ENCODE assay signal across 14 cellular contexts in the genomic region with DNA sequence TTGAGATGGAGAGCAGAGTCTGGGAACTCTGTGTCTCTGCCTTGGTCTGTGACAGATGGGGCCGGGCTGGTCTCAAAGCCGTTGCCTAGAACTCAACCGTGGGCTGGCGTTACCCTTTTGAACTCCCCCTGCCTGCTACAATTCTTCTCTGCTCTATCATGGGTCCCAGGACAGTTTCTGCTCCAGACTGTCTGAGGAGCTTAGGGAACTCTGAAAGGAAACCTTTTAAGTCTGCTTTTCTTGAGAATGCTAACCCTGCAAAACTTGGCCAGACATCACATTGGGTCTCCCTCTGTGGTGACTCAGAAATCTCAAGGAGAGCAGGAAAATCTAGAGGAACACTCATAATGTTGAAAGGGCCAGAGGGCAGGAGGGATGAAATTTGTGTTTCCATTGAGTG.
DNase-seq lines count a peak whose midpoint lies in the region; FAIRE-seq and TF ChIP-seq lines count a peak whose summit lies in the region.
"Had no signal": no experiment of that assay in that cellular context is flagged by ENCODE, and none has a peak within 500 bp of the region (broad histone marks: within the 10 kb centered on the region; RNA-seq: fewer than 3 reads in every experiment).

No MANE protein-coding gene starts in this region.

- H3K9me3 ChIP-seq in SK-N-SH (no peaks in the 10 kb centered on the region), endothelial cell of umbilical vein (replicated peaks; ENCODE audit: control insufficient read depth, insufficient read depth, low read length) (no peaks in the 10 kb centered on the region), tibial artery (no peaks in the 10 kb centered on the region), small intestine (ENCODE audit: control insufficient read depth, low read depth) (no peaks in the 10 kb centered on the region)

- peak overlapping the region; percentile 22; the same call in 1 of the 2 replicates for H3K4me2 ChIP-seq in SK-N-SH
- H3K4me2 ChIP-seq in endothelial cell of umbilical vein (ENCODE audit: insufficient read depth, low read length), result no peak overlapping the region

- H3K4me1 ChIP-seq in SK-N-SH (ENCODE audit: control insufficient read depth in 1 of 2, insufficient read depth in 2 of 2, low read depth in 1 of 2, low read length in 1 of 2) (peaks cover 0 to 9% of the 10 kb centered on the region in 2 experiments; a peak in 2 of 4 replicates), endothelial cell of umbilical vein (ENCODE audit: control insufficient read depth, extremely low read depth, insufficient read depth, low read length) (peaks cover 19% of the 10 kb centered on the region), tibial artery (peaks cover 0 to 62% (median 46%) of the 10 kb centered on the region in 4 donors), small intestine (ENCODE audit: control insufficient read depth in 2 of 2, insufficient read depth in 1 of 2, low read depth in 1 of 2, low read length in 1 of 2) (peaks cover 9 to 14% of the 10 kb centered on the region in 2 donors)

- no TSS peak for BruUV-seq in endothelial cell of umbilical vein (replicated peaks; lab: Mats Ljungman, UMichigan)

- TF ChIP-seq CTCF in SK-N-SH (IDR thresholded peaks at IDR 0.05) (no peak), endothelial cell of umbilical vein (IDR thresholded peaks at IDR 0.05; ENCODE audit: extremely low read depth in 1 of 2, insufficient read depth in 1 of 2, low read depth in 1 of 2, low read length in 2 of 2) (no peak), tibial artery (IDR thresholded peaks at IDR 0.05) (no peak)

- no peak overlapping the region for H3K4me3 ChIP-seq in SK-N-SH (ENCODE audit: low read depth in 2 of 2, low read length in 1 of 2)
- no peak overlapping the region for H3K4me3 ChIP-seq in endothelial cell of umbilical vein (replicated peaks in 1 of 3; ENCODE audit: insufficient read depth in 1 of 3, low read depth in 1 of 3, low read length in 3 of 3)
- no peak overlapping the region for H3K4me3 ChIP-seq in tibial artery
- H3K4me3 ChIP-seq in small intestine (ENCODE audit: low read depth in 1 of 2, low read length in 2 of 2), result no peak overlapping the region

- H3K79me2 ChIP-seq in SK-N-SH (ENCODE audit: insufficient read depth) (no peaks in the 10 kb centered on the region), endothelial cell of umbilical vein (ENCODE audit: control insufficient read depth, insufficient read depth, low read length) (no peaks in the 10 kb centered on the region)

- H3K27ac ChIP-seq in SK-N-SH (ENCODE audit: low read depth in 2 of 2, low read length in 1 of 2) (peak overlapping the region in 1 of 2 experiments; percentile 62; a peak in 2 of 4 replicates), endothelial cell of umbilical vein (ENCODE audit: insufficient read depth, low read depth, low read length) (no peak overlapping the region), tibial artery (peak overlapping the region; percentile 70 to 81), small intestine (ENCODE audit: low read depth in 1 of 2, low read length in 1 of 2) (peak overlapping the region in 1 of 2 donors; percentile 34)

- H3K9me2 ChIP-seq in SK-N-SH, result no peaks in the 10 kb centered on the region

- no peak for TF ChIP-seq POLR2A in endothelial cell of umbilical vein (IDR thresholded peaks at IDR 0.05; ENCODE audit: low read depth, low read length)

- H3K36me3 ChIP-seq in SK-N-SH (replicated peaks in 1 of 2; ENCODE audit: control insufficient read depth in 1 of 2, insufficient read depth in 2 of 2, low read length in 1 of 2) (no peaks in the 10 kb centered on the region), endothelial cell of umbilical vein (ENCODE audit: control insufficient read depth in 2 of 2, extremely low read depth in 1 of 2, insufficient read depth in 2 of 2, low read length in 2 of 2) (no peaks in the 10 kb centered on the region), tibial artery (no peaks in the 10 kb centered on the region), small intestine (ENCODE audit: control insufficient read depth in 2 of 2, insufficient read depth in 2 of 2, low read length in 2 of 2) (no peaks in the 10 kb centered on the region)

- no peak for FAIRE-seq in endothelial cell of umbilical vein (lab: Jason Lieb, UNC)
- no peak for FAIRE-seq in small intestine (lab: Jason Lieb, UNC)
- FAIRE-seq: endometrium had no signal

- H3F3A ChIP-seq in SK-N-SH (replicated peaks; ENCODE audit: insufficient read depth), result peaks cover 35% of the 10 kb centered on the region

- H4K20me1 ChIP-seq in SK-N-SH (ENCODE audit: insufficient read depth), result no peaks in the 10 kb centered on the region
- H4K20me1 ChIP-seq in endothelial cell of umbilical vein (replicated peaks; ENCODE audit: control insufficient read depth, extremely low read depth, insufficient read depth, low read length), result no peaks in the 10 kb centered on the region

- no peak for TF ChIP-seq EP300 in SK-N-SH (IDR thresholded peaks at IDR 0.05; ENCODE audit: borderline replicate concordance in 1 of 2, low read depth in 1 of 2, low read length in 1 of 2)

- CTCF ChIA-PET in SK-N-SH (lab: Yijun Ruan, JAX) (interaction anchor here (1.1 kb wide), 1 partner anchor 64 kb away, joined by 3 read pairs; no protein-coding TSS in a partner anchor), endothelial cell of umbilical vein (lab: Charles Lee) (interaction anchor here (1.0 to 1.4 kb wide), 3 partner anchors 136 to 184 kb away, joined by 3 to 4 read pairs (median 3); no protein-coding TSS in a partner anchor)

- TF ChIP-seq RAD21 in SK-N-SH (IDR thresholded peaks at IDR 0.05; ENCODE audit: low read length), result no peak

- H3K9me1 ChIP-seq in endothelial cell of umbilical vein (replicated peaks; ENCODE audit: control insufficient read depth, extremely low read depth, insufficient read depth, low read length), result no peaks in the 10 kb centered on the region

- DNase-seq in SK-N-SH (no peak), endothelial cell of umbilical vein (ENCODE audit: low read depth, low spot score) (peak; percentile 72), kidney tubule cell (ENCODE audit: low spot score) (peak; percentile 26), tibial artery (peak in 1 of 2 donors; percentile 66), NCI-H1105 (lab: John Stamatoyannopoulos, UW) (no peak), small intestine (no peak), HT-29 (ENCODE audit: low spot score) (no peak)
- DNase-seq: activated CD4-positive, alpha-beta T cell treated with anti-CD3 and anti-CD28 coated beads, Interleukin-2, amount 50 U/mL, for 4 hours; activated naive CD4-positive, alpha-beta T cell treated with anti-CD3 and anti-CD28 coated beads, Interleukin-2, amount 50 U/mL, for 16 hours; GOT3; NCI-H1694 treated with DMSO at 0.1 percent for 48 hours; occipital lobe; stimulated activated CD4-positive, alpha-beta T cell treated with anti-CD3 and anti-CD28 coated beads, Interleukin-4, amount 100 ng/mL, for 4 hours had no signal

- dilution Hi-C loops in endothelial cell of umbilical vein (cut with MboI; ENCODE audit: extremely low pct_ligation_motif_present, low sequenced_read_pairs), result no loop called here

- POLR2A ChIA-PET in SK-N-SH (lab: Yijun Ruan, JAX) (no interaction called here), endothelial cell of umbilical vein (lab: Charles Lee) (no interaction called here)

- no peaks in the 10 kb centered on the region for H3K27me3 ChIP-seq in SK-N-SH (ENCODE audit: insufficient read depth)
- no peaks in the 10 kb centered on the region for H3K27me3 ChIP-seq in endothelial cell of umbilical vein (ENCODE audit: control insufficient read depth in 2 of 2, insufficient read depth in 2 of 2, low read length in 2 of 2)
- no peaks in the 10 kb centered on the region for H3K27me3 ChIP-seq in tibial artery
- H3K27me3 ChIP-seq in small intestine (ENCODE audit: control insufficient read depth in 2 of 2, insufficient read depth in 2 of 2, low read length in 2 of 2), result no peaks in the 10 kb centered on the region

- 88% methylated on average over 4 of the region's 4 CpGs for WGBS in SK-N-SH (ENCODE audit: low lambda C conversion rate)
- WGBS in small intestine, 3 donors, result 51 to 78% (median 71%) methylated on average over 4 of the region's 4 CpGs

- H2AFZ ChIP-seq in SK-N-SH (ENCODE audit: low read depth) (no peak overlapping the region), endothelial cell of umbilical vein (ENCODE audit: low read depth, low read length) (peak overlapping the region; percentile 28)

- intact Hi-C loops in endothelial cell of umbilical vein (cut with micrococcal nuclease), result loop anchor here (5.0 kb wide), 2 partner anchors 47 to 182 kb away; no protein-coding TSS in a partner anchor
- intact Hi-C loops in tibial artery (cut with DNase I; ENCODE audit: low total_unique reads), result no loop called here

- H3K9ac ChIP-seq in SK-N-SH, result no peak overlapping the region
- H3K9ac ChIP-seq in endothelial cell of umbilical vein (replicated peaks; ENCODE audit: extremely low read depth, insufficient read depth, low read length), result no peak overlapping the region

TF ChIP-seq in SK-N-SH, 30 proteins besides CTCF, POLR2A, EP300 and RAD21 (continues in another document):
- TF ChIP-seq YY1 (IDR thresholded peaks at IDR 0.05; ENCODE audit: low read depth), result no peak
- 0 out of 2 replicates have a peak, but pooled peaks have one; percentile 4 for TF ChIP-seq TCF12 (IDR thresholded peaks at IDR 0.05)
- no peak for TF ChIP-seq SMC3 (IDR thresholded peaks at IDR 0.05; ENCODE audit: low read depth, low read length)
- TF ChIP-seq PBX3 (IDR thresholded peaks at IDR 0.05), result no peak

TF ChIP-seq in endothelial cell of umbilical vein, 7 proteins besides CTCF, POLR2A, EP300 and RAD21:
- TF ChIP-seq MYC (IDR thresholded peaks at IDR 0.05; ENCODE audit: low read depth, low read length) (no peak), FOS (IDR thresholded peaks at IDR 0.05; ENCODE audit: borderline replicate concordance, insufficient read depth, low read length) (peak; percentile 43)

Comparison
In these comparisons a context has a peak if more than half of its experiments do, and no peak if none do; other contexts are left out.
1. DNase-seq: peak in endothelial cell of umbilical vein (single experiment) and kidney tubule cell (single experiment); none in SK-N-SH (single experiment), NCI-H1105 (single experiment), small intestine (single experiment) and HT-29 (single experiment).